13 cellular contexts compared by ENCODE assay signal in genomic region chr1:55477953-55478352, GRCh38.
DNase-seq lines count a peak whose midpoint lies in the region; ATAC-seq and TF ChIP-seq lines count a peak whose summit lies in the region.
"Had no signal": no experiment of that assay in that cellular context is flagged by ENCODE, and none has a peak within 500 bp of the region (broad histone marks: within the 10 kb centered on the region; RNA-seq: fewer than 3 reads in every experiment).

No MANE protein-coding gene starts in this region.

- POLR2A ChIA-PET in SK-N-SH (lab: Yijun Ruan, JAX): no interaction called here

- no peaks in the 10 kb centered on the region for H3K27me3 ChIP-seq in Karpas-422 (ENCODE audit: low read length)
- no peaks in the 10 kb centered on the region for H3K27me3 ChIP-seq in hepatocyte
- H3K27me3 ChIP-seq in neural progenitor cell: no peaks in the 10 kb centered on the region
- no peaks in the 10 kb centered on the region for H3K27me3 ChIP-seq in SK-N-SH (ENCODE audit: insufficient read depth)

- no peak for ATAC-seq in HG03108 (IDR thresholded peaks at IDR 0.05; ENCODE audit: unreplicated experiment)

- CTCF ChIA-PET in SK-N-SH (lab: Yijun Ruan, JAX): interaction anchor here (1.2 to 2.4 kb wide), 4 partner anchors 12 to 1107 kb away, joined by 3 to 11 read pairs (median 4); no protein-coding TSS in a partner anchor

- H3K4me3 ChIP-seq in Karpas-422 (ENCODE audit: low read length) (no peak overlapping the region), hepatocyte (no peak overlapping the region), neural progenitor cell (no peak overlapping the region), SK-N-SH (ENCODE audit: low read depth in 2 of 2, low read length in 1 of 2) (no peak overlapping the region)
- H3K4me3 ChIP-seq: GM23248, HAP-1 had no signal

- TF ChIP-seq CTCF in hepatocyte (IDR thresholded peaks at IDR 0.05; ENCODE audit: poor library complexity): no peak
- no peak for TF ChIP-seq CTCF in neural progenitor cell (IDR thresholded peaks at IDR 0.05)
- no peak for TF ChIP-seq CTCF in SK-N-SH (IDR thresholded peaks at IDR 0.05)

- H3K36me3 ChIP-seq in Karpas-422 (ENCODE audit: insufficient read depth, low read length) (no peaks in the 10 kb centered on the region), hepatocyte (replicated peaks; ENCODE audit: insufficient read depth, low read depth) (no peaks in the 10 kb centered on the region), neural progenitor cell (no peaks in the 10 kb centered on the region), SK-N-SH (replicated peaks in 1 of 2; ENCODE audit: control insufficient read depth in 1 of 2, insufficient read depth in 2 of 2, low read length in 1 of 2) (no peaks in the 10 kb centered on the region)
- H3K36me3 ChIP-seq: HAP-1 had no signal

- no peaks in the 10 kb centered on the region for H4K20me1 ChIP-seq in Karpas-422 (ENCODE audit: insufficient read depth, low read depth, low read length)
- no peaks in the 10 kb centered on the region for H4K20me1 ChIP-seq in hepatocyte (ENCODE audit: insufficient read depth, poor library complexity, severe bottlenecking)
- no peaks in the 10 kb centered on the region for H4K20me1 ChIP-seq in neural progenitor cell (ENCODE audit: low read depth)
- no peaks in the 10 kb centered on the region for H4K20me1 ChIP-seq in SK-N-SH (ENCODE audit: insufficient read depth)

- no peaks in the 10 kb centered on the region for H3K36me3 Mint-ChIP-seq in neural progenitor cell
- H3K36me3 Mint-ChIP-seq: IgD-negative memory B cell had no signal

- no peak overlapping the region for H3K4me2 ChIP-seq in Karpas-422 (ENCODE audit: low read depth, low read length, poor library complexity, severe bottlenecking)
- H3K4me2 ChIP-seq in hepatocyte: no peak overlapping the region
- H3K4me2 ChIP-seq in neural progenitor cell: no peak overlapping the region
- H3K4me2 ChIP-seq in SK-N-SH: no peak overlapping the region

- H3K4me3 Mint-ChIP-seq in neural progenitor cell: no peak overlapping the region
- H3K4me3 Mint-ChIP-seq: CD4-positive, alpha-beta T cell had no signal

- no peaks in the 10 kb centered on the region for H3K4me1 Mint-ChIP-seq in neural progenitor cell

- H3K9ac ChIP-seq in Karpas-422 (ENCODE audit: low read length): no peak overlapping the region
- no peak overlapping the region for H3K9ac ChIP-seq in neural progenitor cell
- no peak overlapping the region for H3K9ac ChIP-seq in SK-N-SH
- H3K9ac ChIP-seq: GM23248 had no signal

- peak overlapping the region; percentile 12 for H3K27ac Mint-ChIP-seq in neural progenitor cell
- H3K27ac Mint-ChIP-seq: CD4-positive, alpha-beta T cell; IgD-negative memory B cell had no signal

- TF ChIP-seq EP300 in SK-N-SH (IDR thresholded peaks at IDR 0.05; ENCODE audit: borderline replicate concordance in 1 of 2, low read depth in 1 of 2, low read length in 1 of 2): no peak

- H3F3A ChIP-seq in neural progenitor cell (ENCODE audit: low read depth) (no peaks in the 10 kb centered on the region), SK-N-SH (replicated peaks; ENCODE audit: insufficient read depth) (no peaks in the 10 kb centered on the region)

- 97% methylated on average over 4 of the region's 4 CpGs for WGBS in hepatocyte (ENCODE audit: low lambda C conversion rate, missing lambda C conversion rate)
- 100% methylated on average over 4 of the region's 4 CpGs for WGBS in SK-N-SH (ENCODE audit: low lambda C conversion rate)

- no peaks in the 10 kb centered on the region for H3K4me1 ChIP-seq in Karpas-422 (ENCODE audit: low read length)
- peaks cover 21% of the 10 kb centered on the region for H3K4me1 ChIP-seq in hepatocyte (ENCODE audit: insufficient read depth)
- H3K4me1 ChIP-seq in neural progenitor cell: no peaks in the 10 kb centered on the region
- H3K4me1 ChIP-seq in SK-N-SH (ENCODE audit: control insufficient read depth in 1 of 2, insufficient read depth in 2 of 2, low read depth in 1 of 2, low read length in 1 of 2): peaks cover 0 to 12% of the 10 kb centered on the region in 2 experiments; a peak in 2 of 4 replicates
- H3K4me1 ChIP-seq: HAP-1 had no signal

- H3K79me2 ChIP-seq in Karpas-422 (ENCODE audit: low read length) (no peaks in the 10 kb centered on the region), hepatocyte (no peaks in the 10 kb centered on the region), neural progenitor cell (ENCODE audit: low read depth) (no peaks in the 10 kb centered on the region), SK-N-SH (ENCODE audit: insufficient read depth) (no peaks in the 10 kb centered on the region)

- peaks cover 6% of the 10 kb centered on the region for H3K27me3 Mint-ChIP-seq in neural progenitor cell (ENCODE audit: insufficient read depth, low read depth)

- no peak for TF ChIP-seq RAD21 in SK-N-SH (IDR thresholded peaks at IDR 0.05; ENCODE audit: low read length)

- H3K9me2 ChIP-seq in Karpas-422 (replicated peaks; ENCODE audit: insufficient read depth, low read length) (no peaks in the 10 kb centered on the region), hepatocyte (replicated peaks; ENCODE audit: insufficient read depth) (no peaks in the 10 kb centered on the region), SK-N-SH (no peaks in the 10 kb centered on the region)

- DNase-seq in Karpas-422 (peak; percentile 27), hepatocyte (ENCODE audit: low spot score) (no peak), neural progenitor cell (ENCODE audit: low spot score) (no peak), amygdala (lab: John Stamatoyannopoulos, UW) (no peak), SK-N-SH (no peak), hippocampal formation (lab: John Stamatoyannopoulos, UW) (no peak)
- DNase-seq: Caco-2; CD4-positive, alpha-beta T cell had no signal

- H3K9me3 ChIP-seq in Karpas-422 (ENCODE audit: low read length) (no peaks in the 10 kb centered on the region), hepatocyte (ENCODE audit: low read depth) (no peaks in the 10 kb centered on the region), neural progenitor cell (ENCODE audit: low read depth) (no peaks in the 10 kb centered on the region), SK-N-SH (no peaks in the 10 kb centered on the region)
- H3K9me3 ChIP-seq: Caco-2, HAP-1 had no signal

- no peak overlapping the region for H3K27ac ChIP-seq in Karpas-422 (ENCODE audit: low read length)
- H3K27ac ChIP-seq in hepatocyte: peak overlapping the region; percentile 90
- no peak overlapping the region for H3K27ac ChIP-seq in neural progenitor cell
- peak overlapping the region in 1 of 2 experiments; percentile 85; a peak in 1 of 4 replicates for H3K27ac ChIP-seq in SK-N-SH (ENCODE audit: low read depth in 2 of 2, low read length in 1 of 2)
- H3K27ac ChIP-seq: C4-2B, GM23248 had no signal

- H2AFZ ChIP-seq in Karpas-422 (ENCODE audit: low read length): no peak overlapping the region
- H2AFZ ChIP-seq in hepatocyte: no peak overlapping the region
- no peak overlapping the region for H2AFZ ChIP-seq in neural progenitor cell (replicated peaks)
- no peak overlapping the region for H2AFZ ChIP-seq in SK-N-SH (ENCODE audit: low read depth)
- H2AFZ ChIP-seq: GM23248 had no signal

- no peaks in the 10 kb centered on the region for H3K9me3 Mint-ChIP-seq in neural progenitor cell
- H3K9me3 Mint-ChIP-seq: CD4-positive, alpha-beta T cell; IgD-negative memory B cell had no signal

TF ChIP-seq in SK-N-SH, 30 proteins besides CTCF, POLR2A, EP300 and RAD21 (continues in another document):
- TF ChIP-seq PBX3 (IDR thresholded peaks at IDR 0.05): no peak
- no peak for TF ChIP-seq YY1 (IDR thresholded peaks at IDR 0.05; ENCODE audit: low read depth)
- no peak for TF ChIP-seq JUND (IDR thresholded peaks at IDR 0.05)
- TF ChIP-seq CHD2 (IDR thresholded peaks at IDR 0.05; ENCODE audit: low read length, partially characterized antibody): no peak
- TF ChIP-seq ZBTB33 (IDR thresholded peaks at IDR 0.05; ENCODE audit: borderline replicate concordance, low read depth): no peak
